In genomic region chr12:118135788-118136558, GRCh38 we compare ENCODE assay signal across 8 cellular contexts. TPM values are rescaled to one million over a fixed set of nuclear protein-coding genes. Genes with fewer than 3 reads are reported as not detected.
A peak's percentile ranks its signal among the peaks of the same experiment; 100 is the strongest.
DNase-seq lines count a peak whose midpoint lies in the region; ATAC-seq and TF ChIP-seq lines count a peak whose summit lies in the region.

Gene PEBP1, plus strand, starts transcription at chr12:118136124. Its CDS starts 86 bp downstream, at chr12:118136210.

- H2AFZ ChIP-seq in GM23248, result peak within 1 kb of the TSS; percentile 86

- H3F3A ChIP-seq in GM23248 (ENCODE audit: insufficient read depth), result no peaks in the 10 kb centered on the region

- H3K4me1 ChIP-seq in GM23248 (ENCODE audit: insufficient read depth), result peaks cover 9% of the 10 kb centered on the region; the same call in 1 of the 2 replicates

- peaks cover 8 to 11% of the 10 kb centered on the region in 2 donors for H3K4me1 Mint-ChIP-seq in natural killer cell treated with Interleukin-12 subunit alpha and Interleukin-12 subunit beta and Interleukin-15 and Interleukin-18, amount 100 ng/mL, for 72 hours (ENCODE audit: low read depth in 2 of 2)

- no peaks in the 10 kb centered on the region for H3K36me3 Mint-ChIP-seq in natural killer cell treated with Interleukin-12 subunit alpha and Interleukin-12 subunit beta and Interleukin-15 and Interleukin-18, amount 100 ng/mL, for 72 hours

- peak within 1 kb of the TSS; percentile 57 to 83 for H3K27ac Mint-ChIP-seq in natural killer cell treated with Interleukin-12 subunit alpha and Interleukin-12 subunit beta and Interleukin-15 and Interleukin-18, amount 100 ng/mL, for 72 hours

- peak; percentile 100 for ATAC-seq in natural killer cell treated with Interleukin-12 subunit alpha and Interleukin-12 subunit beta and Interleukin-15 and Interleukin-18, amount 100 ng/mL, for 72 hours

- DNase-seq in EH (ENCODE audit: low read depth) (peak; percentile 94), GM23248 (peak; percentile 96), Kasumi-1 (lab: John Stamatoyannopoulos, UW) (peak; percentile 88 to 94), fibroblast of peridontal ligament (ENCODE audit: extremely low read depth) (peak; percentile 86)
- peak; percentile 89 for DNase-seq in activated T-helper 9 cell treated with anti-CD3 and anti-CD28 coated beads, Interleukin-2, amount 50 U/mL, for 16 hours (ENCODE audit: low read depth)
- peak; percentile 93 for DNase-seq in natural killer cell treated with Interleukin-12 subunit alpha and Interleukin-12 subunit beta and Interleukin-15 and Interleukin-18, amount 100 ng/mL, for 72 hours (ENCODE audit: low spot score)
- DNase-seq in stimulated activated naive CD4-positive, alpha-beta T cell treated with Interleukin-2 at 50 U/mL for 16 hours (lab: John Stamatoyannopoulos, UW), result peak; percentile 92

- H3K4me3 Mint-ChIP-seq in natural killer cell treated with Interleukin-12 subunit alpha and Interleukin-12 subunit beta and Interleukin-15 and Interleukin-18, amount 100 ng/mL, for 72 hours, result peak within 1 kb of the TSS; percentile 97

- no peaks in the 10 kb centered on the region for H3K9me3 Mint-ChIP-seq in natural killer cell treated with Interleukin-12 subunit alpha and Interleukin-12 subunit beta and Interleukin-15 and Interleukin-18, amount 100 ng/mL, for 72 hours

- no peaks in the 10 kb centered on the region for H3K9me3 ChIP-seq in GM23248 (ENCODE audit: low read depth)

- no peaks in the 10 kb centered on the region for H3K27me3 Mint-ChIP-seq in natural killer cell treated with Interleukin-12 subunit alpha and Interleukin-12 subunit beta and Interleukin-15 and Interleukin-18, amount 100 ng/mL, for 72 hours

- TF ChIP-seq POLR2A in Raji (IDR thresholded peaks at IDR 0.05; ENCODE audit: insufficient read depth, low read depth, low read length), result peak; percentile 95

- no peaks in the 10 kb centered on the region for H3K9me2 ChIP-seq in GM23248 (ENCODE audit: insufficient read depth)

- peak within 1 kb of the TSS; percentile 95 for H3K9ac ChIP-seq in GM23248

- H4K20me1 ChIP-seq in GM23248 (ENCODE audit: insufficient read depth), result no peaks in the 10 kb centered on the region

- in situ Hi-C loops in GM23248 (cut with MboI), result loop anchor here (25.0 kb wide), 1 partner anchor 249 kb away; no protein-coding TSS in a partner anchor

- H3K27ac ChIP-seq in GM23248, result peak within 1 kb of the TSS; percentile 59

- peaks cover 15% of the 10 kb centered on the region; the same call in 1 of the 2 replicates for H3K36me3 ChIP-seq in GM23248 (ENCODE audit: low read depth)

- H3K27me3 ChIP-seq in GM23248 (replicated peaks; ENCODE audit: insufficient read depth), result no peaks in the 10 kb centered on the region

- H3K4me2 ChIP-seq in GM23248 (ENCODE audit: unreplicated experiment), result peak within 1 kb of the TSS; percentile 82

- peak within 1 kb of the TSS; percentile 77 for H3K4me3 ChIP-seq in GM23248

- peaks cover 55% of the 10 kb centered on the region for H3K79me2 ChIP-seq in GM23248 (ENCODE audit: insufficient read depth)

- WGBS in GM23248 (ENCODE audit: low coverage in 1 of 2, low lambda C conversion rate in 2 of 2, missing lambda C conversion rate in 2 of 2), 2 experiments, result 1% methylated on average over 58 to 70 of the region's 70 CpGs

RNA-seq across cellular contexts. Expression of gene PEBP1, which starts in this region (rescaled TPM):
- total RNA-seq in GM23248 (2014; rRNA removed; shearing (Covaris generic)), result 217 and 267 TPM in 2 replicates
- 345 and 350 TPM in 2 replicates for polyA plus RNA-seq in GM23248 (2016; fragmentation: Nextera tagmentation; extraction: Ambion mirVana)
- 100 to 1,000 TPM in 1 of 2 donors, 10 to 100 TPM in 1; 57.2 to 137 TPM for total RNA-seq in natural killer cell treated with Interleukin-12 subunit alpha and Interleukin-12 subunit beta and Interleukin-15 and Interleukin-18, amount 100 ng/mL, for 72 hours

Comparison
In these comparisons a context has a peak if more than half of its experiments do, and no peak if none do; other contexts are left out.
1. Peak in every context shown above with its lines: DNase-seq, ATAC-seq, H3K4me3 ChIP-seq and H3K27ac ChIP-seq.